In the genomic region with DNA sequence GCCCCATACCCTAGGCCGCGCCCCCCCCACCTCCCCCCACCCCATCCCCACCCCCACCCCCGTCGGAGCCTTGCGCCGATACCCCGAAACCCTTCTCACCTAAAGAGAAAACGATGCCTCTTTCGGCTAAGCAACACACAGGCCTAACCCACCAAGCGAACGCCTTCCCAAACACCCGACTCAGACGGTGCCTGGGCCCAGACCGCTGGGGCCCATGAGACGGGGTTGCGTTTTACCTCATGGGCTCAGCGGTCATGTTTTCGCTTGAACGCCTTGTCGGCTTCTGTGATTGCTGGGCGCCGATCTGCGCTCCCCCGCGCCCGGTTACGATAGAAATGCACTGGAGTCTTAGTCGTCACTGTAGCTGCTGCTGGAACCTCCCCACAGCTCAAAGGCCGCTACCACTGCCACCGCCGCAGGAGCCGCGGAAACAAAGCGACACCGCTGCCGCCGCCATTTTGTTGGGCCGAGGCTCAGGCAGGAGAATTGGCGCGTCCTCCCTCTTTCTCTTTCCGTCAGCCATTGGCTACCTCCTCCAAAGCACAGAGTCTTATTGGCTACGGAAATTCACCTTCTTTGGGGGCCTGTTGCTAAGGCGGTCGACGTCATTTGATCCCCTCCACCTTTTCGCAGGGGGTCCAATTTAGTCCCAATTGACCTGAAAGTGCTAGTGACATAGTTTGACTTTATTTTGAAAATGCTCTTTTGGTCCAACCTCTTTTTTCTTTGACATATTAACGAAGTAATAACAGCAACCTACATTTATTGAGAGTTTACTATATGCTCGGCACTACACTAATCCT, we compare ENCODE assay signal across 1 cellular context.
TF ChIP-seq lines count a peak whose summit lies in the region.

A gene with protein sequence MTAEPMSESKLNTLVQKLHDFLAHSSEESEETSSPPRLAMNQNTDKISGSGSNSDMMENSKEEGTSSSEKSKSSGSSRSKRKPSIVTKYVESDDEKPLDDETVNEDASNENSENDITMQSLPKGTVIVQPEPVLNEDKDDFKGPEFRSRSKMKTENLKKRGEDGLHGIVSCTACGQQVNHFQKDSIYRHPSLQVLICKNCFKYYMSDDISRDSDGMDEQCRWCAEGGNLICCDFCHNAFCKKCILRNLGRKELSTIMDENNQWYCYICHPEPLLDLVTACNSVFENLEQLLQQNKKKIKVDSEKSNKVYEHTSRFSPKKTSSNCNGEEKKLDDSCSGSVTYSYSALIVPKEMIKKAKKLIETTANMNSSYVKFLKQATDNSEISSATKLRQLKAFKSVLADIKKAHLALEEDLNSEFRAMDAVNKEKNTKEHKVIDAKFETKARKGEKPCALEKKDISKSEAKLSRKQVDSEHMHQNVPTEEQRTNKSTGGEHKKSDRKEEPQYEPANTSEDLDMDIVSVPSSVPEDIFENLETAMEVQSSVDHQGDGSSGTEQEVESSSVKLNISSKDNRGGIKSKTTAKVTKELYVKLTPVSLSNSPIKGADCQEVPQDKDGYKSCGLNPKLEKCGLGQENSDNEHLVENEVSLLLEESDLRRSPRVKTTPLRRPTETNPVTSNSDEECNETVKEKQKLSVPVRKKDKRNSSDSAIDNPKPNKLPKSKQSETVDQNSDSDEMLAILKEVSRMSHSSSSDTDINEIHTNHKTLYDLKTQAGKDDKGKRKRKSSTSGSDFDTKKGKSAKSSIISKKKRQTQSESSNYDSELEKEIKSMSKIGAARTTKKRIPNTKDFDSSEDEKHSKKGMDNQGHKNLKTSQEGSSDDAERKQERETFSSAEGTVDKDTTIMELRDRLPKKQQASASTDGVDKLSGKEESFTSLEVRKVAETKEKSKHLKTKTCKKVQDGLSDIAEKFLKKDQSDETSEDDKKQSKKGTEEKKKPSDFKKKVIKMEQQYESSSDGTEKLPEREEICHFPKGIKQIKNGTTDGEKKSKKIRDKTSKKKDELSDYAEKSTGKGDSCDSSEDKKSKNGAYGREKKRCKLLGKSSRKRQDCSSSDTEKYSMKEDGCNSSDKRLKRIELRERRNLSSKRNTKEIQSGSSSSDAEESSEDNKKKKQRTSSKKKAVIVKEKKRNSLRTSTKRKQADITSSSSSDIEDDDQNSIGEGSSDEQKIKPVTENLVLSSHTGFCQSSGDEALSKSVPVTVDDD (N-terminal part only) (minus strand): TSS at position 471 of the 803 bp plus-strand sequence. CDS start 215 bp downstream, at position 256.

TF ChIP-seq in HEK293, 187 proteins besides CTCF, POLR2A, EP300 and RAD21 (continued from another document and continues in another):
- TF ChIP-seq, protein P1, sequence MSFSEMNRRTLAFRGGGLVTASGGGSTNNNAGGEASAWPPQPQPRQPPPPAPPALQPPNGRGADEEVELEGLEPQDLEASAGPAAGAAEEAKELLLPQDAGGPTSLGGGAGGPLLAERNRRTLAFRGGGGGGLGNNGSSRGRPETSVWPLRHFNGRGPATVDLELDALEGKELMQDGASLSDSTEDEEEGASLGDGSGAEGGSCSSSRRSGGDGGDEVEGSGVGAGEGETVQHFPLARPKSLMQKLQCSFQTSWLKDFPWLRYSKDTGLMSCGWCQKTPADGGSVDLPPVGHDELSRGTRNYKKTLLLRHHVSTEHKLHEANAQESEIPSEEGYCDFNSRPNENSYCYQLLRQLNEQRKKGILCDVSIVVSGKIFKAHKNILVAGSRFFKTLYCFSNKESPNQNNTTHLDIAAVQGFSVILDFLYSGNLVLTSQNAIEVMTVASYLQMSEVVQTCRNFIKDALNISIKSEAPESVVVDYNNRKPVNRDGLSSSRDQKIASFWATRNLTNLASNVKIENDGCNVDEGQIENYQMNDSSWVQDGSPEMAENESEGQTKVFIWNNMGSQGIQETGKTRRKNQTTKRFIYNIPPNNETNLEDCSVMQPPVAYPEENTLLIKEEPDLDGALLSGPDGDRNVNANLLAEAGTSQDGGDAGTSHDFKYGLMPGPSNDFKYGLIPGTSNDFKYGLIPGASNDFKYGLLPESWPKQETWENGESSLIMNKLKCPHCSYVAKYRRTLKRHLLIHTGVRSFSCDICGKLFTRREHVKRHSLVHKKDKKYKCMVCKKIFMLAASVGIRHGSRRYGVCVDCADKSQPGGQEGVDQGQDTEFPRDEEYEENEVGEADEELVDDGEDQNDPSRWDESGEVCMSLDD (tag by site-specific recombination; IDR thresholded peaks at IDR 0.05), result peak; percentile 59
- TF ChIP-seq, protein P2, sequence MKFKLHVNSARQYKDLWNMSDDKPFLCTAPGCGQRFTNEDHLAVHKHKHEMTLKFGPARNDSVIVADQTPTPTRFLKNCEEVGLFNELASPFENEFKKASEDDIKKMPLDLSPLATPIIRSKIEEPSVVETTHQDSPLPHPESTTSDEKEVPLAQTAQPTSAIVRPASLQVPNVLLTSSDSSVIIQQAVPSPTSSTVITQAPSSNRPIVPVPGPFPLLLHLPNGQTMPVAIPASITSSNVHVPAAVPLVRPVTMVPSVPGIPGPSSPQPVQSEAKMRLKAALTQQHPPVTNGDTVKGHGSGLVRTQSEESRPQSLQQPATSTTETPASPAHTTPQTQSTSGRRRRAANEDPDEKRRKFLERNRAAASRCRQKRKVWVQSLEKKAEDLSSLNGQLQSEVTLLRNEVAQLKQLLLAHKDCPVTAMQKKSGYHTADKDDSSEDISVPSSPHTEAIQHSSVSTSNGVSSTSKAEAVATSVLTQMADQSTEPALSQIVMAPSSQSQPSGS (tag by site-specific recombination; IDR thresholded peaks at IDR 0.05; ENCODE audit: low read depth), result peak; percentile 74
- TF ChIP-seq WT1 (tag by site-specific recombination; IDR thresholded peaks at IDR 0.05) (no peak), ZNF514 (tag by site-specific recombination; IDR thresholded peaks at IDR 0.05) (no peak), ZSCAN23 (tag by site-specific recombination; IDR thresholded peaks at IDR 0.05) (no peak), ZNF623 (tag by site-specific recombination; IDR thresholded peaks at IDR 0.05) (0 out of 2 replicates have a peak, but pooled peaks have one; percentile 8), ZIC2 (tag by site-specific recombination; IDR thresholded peaks at IDR 0.05) (no peak), REPIN1 (tag by site-specific recombination; IDR thresholded peaks at IDR 0.05; ENCODE audit: low read depth) (no peak), ZNF16 (tag by site-specific recombination; IDR thresholded peaks at IDR 0.05; ENCODE audit: low read depth) (no peak), ZNF776 (tag by site-specific recombination; IDR thresholded peaks at IDR 0.05; ENCODE audit: borderline replicate concordance) (no peak), ZNF426 (tag by site-specific recombination; IDR thresholded peaks at IDR 0.05) (no peak), IKZF3 (tag by site-specific recombination; IDR thresholded peaks at IDR 0.05) (no peak), ZNF274 (IDR thresholded peaks at IDR 0.05; ENCODE audit: low read length) (no peak), ZNF274 (tag by site-specific recombination; IDR thresholded peaks at IDR 0.05; ENCODE audit: borderline replicate concordance) (no peak), ZNF423 (tag by site-specific recombination; IDR thresholded peaks at IDR 0.05) (no peak), ZNF785 (tag by site-specific recombination; IDR thresholded peaks at IDR 0.05) (no peak), ZNF132 (tag by site-specific recombination; IDR thresholded peaks at IDR 0.05; ENCODE audit: borderline replicate concordance) (no peak), ZNF707 (tag by site-specific recombination; IDR thresholded peaks at IDR 0.05) (no peak), ZBTB1 (tag by site-specific recombination; IDR thresholded peaks at IDR 0.05) (no peak), FEZF1 (tag by site-specific recombination; IDR thresholded peaks at IDR 0.05) (no peak), ZSCAN30 (tag by site-specific recombination; IDR thresholded peaks at IDR 0.05) (no peak), ZNF654 (tag by site-specific recombination; IDR thresholded peaks at IDR 0.05; ENCODE audit: low read depth) (no peak), ZNF670 (tag by site-specific recombination; IDR thresholded peaks at IDR 0.05; ENCODE audit: low read depth) (no peak), ZNF48 (tag by site-specific recombination; IDR thresholded peaks at IDR 0.05) (no peak), KLF16 (tag by site-specific recombination; IDR thresholded peaks at IDR 0.05) (peak; percentile 58), MEIS1 (CRISPR knock-in tag; IDR thresholded peaks at IDR 0.05; ENCODE audit: borderline replicate concordance) (no peak), ZXDB (tag by site-specific recombination; IDR thresholded peaks at IDR 0.05) (peak; percentile 70), GLIS2 (tag by site-specific recombination; IDR thresholded peaks at IDR 0.05) (peak; percentile 86)
- TF ChIP-seq, protein P3, sequence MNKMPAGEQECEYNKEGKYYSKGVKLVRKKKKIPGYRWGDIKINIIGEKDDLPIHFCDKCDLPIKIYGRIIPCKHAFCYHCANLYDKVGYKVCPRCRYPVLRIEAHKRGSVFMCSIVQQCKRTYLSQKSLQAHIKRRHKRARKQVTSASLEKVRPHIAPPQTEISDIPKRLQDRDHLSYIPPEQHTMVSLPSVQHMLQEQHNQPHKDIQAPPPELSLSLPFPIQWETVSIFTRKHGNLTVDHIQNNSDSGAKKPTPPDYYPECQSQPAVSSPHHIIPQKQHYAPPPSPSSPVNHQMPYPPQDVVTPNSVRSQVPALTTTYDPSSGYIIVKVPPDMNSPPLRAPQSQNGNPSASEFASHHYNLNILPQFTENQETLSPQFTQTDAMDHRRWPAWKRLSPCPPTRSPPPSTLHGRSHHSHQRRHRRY (tag by site-specific recombination; IDR thresholded peaks at IDR 0.05), result no peak
- TF ChIP-seq, protein P4, sequence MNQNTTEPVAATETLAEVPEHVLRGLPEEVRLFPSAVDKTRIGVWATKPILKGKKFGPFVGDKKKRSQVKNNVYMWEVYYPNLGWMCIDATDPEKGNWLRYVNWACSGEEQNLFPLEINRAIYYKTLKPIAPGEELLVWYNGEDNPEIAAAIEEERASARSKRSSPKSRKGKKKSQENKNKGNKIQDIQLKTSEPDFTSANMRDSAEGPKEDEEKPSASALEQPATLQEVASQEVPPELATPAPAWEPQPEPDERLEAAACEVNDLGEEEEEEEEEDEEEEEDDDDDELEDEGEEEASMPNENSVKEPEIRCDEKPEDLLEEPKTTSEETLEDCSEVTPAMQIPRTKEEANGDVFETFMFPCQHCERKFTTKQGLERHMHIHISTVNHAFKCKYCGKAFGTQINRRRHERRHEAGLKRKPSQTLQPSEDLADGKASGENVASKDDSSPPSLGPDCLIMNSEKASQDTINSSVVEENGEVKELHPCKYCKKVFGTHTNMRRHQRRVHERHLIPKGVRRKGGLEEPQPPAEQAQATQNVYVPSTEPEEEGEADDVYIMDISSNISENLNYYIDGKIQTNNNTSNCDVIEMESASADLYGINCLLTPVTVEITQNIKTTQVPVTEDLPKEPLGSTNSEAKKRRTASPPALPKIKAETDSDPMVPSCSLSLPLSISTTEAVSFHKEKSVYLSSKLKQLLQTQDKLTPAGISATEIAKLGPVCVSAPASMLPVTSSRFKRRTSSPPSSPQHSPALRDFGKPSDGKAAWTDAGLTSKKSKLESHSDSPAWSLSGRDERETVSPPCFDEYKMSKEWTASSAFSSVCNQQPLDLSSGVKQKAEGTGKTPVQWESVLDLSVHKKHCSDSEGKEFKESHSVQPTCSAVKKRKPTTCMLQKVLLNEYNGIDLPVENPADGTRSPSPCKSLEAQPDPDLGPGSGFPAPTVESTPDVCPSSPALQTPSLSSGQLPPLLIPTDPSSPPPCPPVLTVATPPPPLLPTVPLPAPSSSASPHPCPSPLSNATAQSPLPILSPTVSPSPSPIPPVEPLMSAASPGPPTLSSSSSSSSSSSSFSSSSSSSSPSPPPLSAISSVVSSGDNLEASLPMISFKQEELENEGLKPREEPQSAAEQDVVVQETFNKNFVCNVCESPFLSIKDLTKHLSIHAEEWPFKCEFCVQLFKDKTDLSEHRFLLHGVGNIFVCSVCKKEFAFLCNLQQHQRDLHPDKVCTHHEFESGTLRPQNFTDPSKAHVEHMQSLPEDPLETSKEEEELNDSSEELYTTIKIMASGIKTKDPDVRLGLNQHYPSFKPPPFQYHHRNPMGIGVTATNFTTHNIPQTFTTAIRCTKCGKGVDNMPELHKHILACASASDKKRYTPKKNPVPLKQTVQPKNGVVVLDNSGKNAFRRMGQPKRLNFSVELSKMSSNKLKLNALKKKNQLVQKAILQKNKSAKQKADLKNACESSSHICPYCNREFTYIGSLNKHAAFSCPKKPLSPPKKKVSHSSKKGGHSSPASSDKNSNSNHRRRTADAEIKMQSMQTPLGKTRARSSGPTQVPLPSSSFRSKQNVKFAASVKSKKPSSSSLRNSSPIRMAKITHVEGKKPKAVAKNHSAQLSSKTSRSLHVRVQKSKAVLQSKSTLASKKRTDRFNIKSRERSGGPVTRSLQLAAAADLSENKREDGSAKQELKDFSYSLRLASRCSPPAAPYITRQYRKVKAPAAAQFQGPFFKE (tag by site-specific recombination; IDR thresholded peaks at IDR 0.05; ENCODE audit: borderline replicate concordance), result no peak
- TF ChIP-seq, protein P5, sequence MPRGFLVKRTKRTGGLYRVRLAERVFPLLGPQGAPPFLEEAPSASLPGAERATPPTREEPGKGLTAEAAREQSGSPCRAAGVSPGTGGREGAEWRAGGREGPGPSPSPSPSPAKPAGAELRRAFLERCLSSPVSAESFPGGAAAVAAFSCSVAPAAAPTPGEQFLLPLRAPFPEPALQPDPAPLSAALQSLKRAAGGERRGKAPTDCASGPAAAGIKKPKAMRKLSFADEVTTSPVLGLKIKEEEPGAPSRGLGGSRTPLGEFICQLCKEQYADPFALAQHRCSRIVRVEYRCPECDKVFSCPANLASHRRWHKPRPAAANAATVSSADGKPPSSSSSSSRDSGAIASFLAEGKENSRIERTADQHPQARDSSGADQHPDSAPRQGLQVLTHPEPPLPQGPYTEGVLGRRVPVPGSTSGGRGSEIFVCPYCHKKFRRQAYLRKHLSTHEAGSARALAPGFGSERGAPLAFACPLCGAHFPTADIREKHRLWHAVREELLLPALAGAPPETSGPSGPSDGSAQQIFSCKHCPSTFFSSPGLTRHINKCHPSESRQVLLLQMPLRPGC (tag by site-specific recombination; IDR thresholded peaks at IDR 0.05), result no peak
